ENCODE assay signal across 19 cellular contexts in genomic region chr12:27999970-28000369, GRCh38. TPM values are rescaled to one million over a fixed set of nuclear protein-coding genes. Genes with fewer than 3 reads are reported as not detected.
DNase-seq lines count a peak whose midpoint lies in the region; ATAC-seq and TF ChIP-seq lines count a peak whose summit lies in the region.
"Had no signal": no experiment of that assay in that cellular context is flagged by ENCODE, and none has a peak within 500 bp of the region (broad histone marks: within the 10 kb centered on the region; RNA-seq: fewer than 3 reads in every experiment).

No MANE protein-coding gene starts in this region.

- intact Hi-C loops in left lung (cut with DNase I) = no loop called here

- H3K4me3 ChIP-seq in SK-N-SH (ENCODE audit: low read depth in 2 of 2, low read length in 1 of 2) (no peak overlapping the region), adipocyte (ENCODE audit: low read length) (no peak overlapping the region), smooth muscle cell (no peak overlapping the region), left lung (no peak overlapping the region)
- H3K4me3 ChIP-seq: GM12878, SJCRH30 had no signal

- TF ChIP-seq CTCF in SK-N-SH (IDR thresholded peaks at IDR 0.05) (no peak), smooth muscle cell (IDR thresholded peaks at IDR 0.05; ENCODE audit: borderline replicate concordance, insufficient read depth, poor library complexity, severe bottlenecking) (no peak), glutamatergic neuron (IDR thresholded peaks at IDR 0.05; ENCODE audit: partially characterized antibody, unreplicated experiment) (no peak), left lung (IDR thresholded peaks at IDR 0.05) (no peak)

- H3K9me3 ChIP-seq in SK-N-SH (no peaks in the 10 kb centered on the region), adipocyte (ENCODE audit: control insufficient read depth, low read length) (no peaks in the 10 kb centered on the region), smooth muscle cell (replicated peaks; ENCODE audit: low read depth) (no peaks in the 10 kb centered on the region), left lung (no peaks in the 10 kb centered on the region)
- H3K9me3 ChIP-seq: SJCRH30 had no signal

- CTCF ChIA-PET in SK-N-SH (lab: Yijun Ruan, JAX) = no interaction called here

- H2AFZ ChIP-seq in SK-N-SH (ENCODE audit: low read depth) (no peak overlapping the region), smooth muscle cell (ENCODE audit: low read depth) (no peak overlapping the region)

- 84% methylated on average over 4 of the region's 4 CpGs for WGBS in SK-N-SH (ENCODE audit: low lambda C conversion rate)
- WGBS in smooth muscle cell (ENCODE audit: low lambda C conversion rate) = 62% methylated on average over 4 of the region's 4 CpGs

- H3K4me1 ChIP-seq in SK-N-SH (ENCODE audit: control insufficient read depth in 1 of 2, insufficient read depth in 2 of 2, low read depth in 1 of 2, low read length in 1 of 2) = no peaks in the 10 kb centered on the region
- peaks cover 11% of the 10 kb centered on the region for H3K4me1 ChIP-seq in adipocyte (ENCODE audit: control insufficient read depth, insufficient read depth, low read length)
- H3K4me1 ChIP-seq in smooth muscle cell (ENCODE audit: low read depth) = no peaks in the 10 kb centered on the region
- H3K4me1 ChIP-seq in left lung = no peaks in the 10 kb centered on the region
- H3K4me1 ChIP-seq: SJCRH30 had no signal

- H4K20me1 ChIP-seq in SK-N-SH (ENCODE audit: insufficient read depth) = no peaks in the 10 kb centered on the region
- H4K20me1 ChIP-seq in smooth muscle cell (ENCODE audit: low read depth) = no peaks in the 10 kb centered on the region

- ATAC-seq in SK-N-SH treated with all-trans-retinoic acid at 6 μM for 48 hours (no peak), left lung (no peak)
- ATAC-seq: GM12878 had no signal

- H3K9ac ChIP-seq in SK-N-SH = no peak overlapping the region
- H3K9ac ChIP-seq in adipocyte (ENCODE audit: low read length) = no peak overlapping the region
- H3K9ac ChIP-seq in smooth muscle cell (ENCODE audit: low read depth) = no peak overlapping the region

- H3K27me3 ChIP-seq in SK-N-SH (ENCODE audit: insufficient read depth) (no peaks in the 10 kb centered on the region), adipocyte (replicated peaks; ENCODE audit: control insufficient read depth, insufficient read depth, low read length) (no peaks in the 10 kb centered on the region), smooth muscle cell (ENCODE audit: low read depth) (no peaks in the 10 kb centered on the region), left lung (no peaks in the 10 kb centered on the region)
- H3K27me3 ChIP-seq: SJCRH30 had no signal

- H3K36me3 ChIP-seq in SK-N-SH (replicated peaks in 1 of 2; ENCODE audit: control insufficient read depth in 1 of 2, insufficient read depth in 2 of 2, low read length in 1 of 2) = no peaks in the 10 kb centered on the region
- no peaks in the 10 kb centered on the region for H3K36me3 ChIP-seq in adipocyte (ENCODE audit: control insufficient read depth, insufficient read depth, low read length, severe bottlenecking)
- H3K36me3 ChIP-seq in smooth muscle cell (ENCODE audit: low read depth) = no peaks in the 10 kb centered on the region
- no peaks in the 10 kb centered on the region for H3K36me3 ChIP-seq in left lung
- H3K36me3 ChIP-seq: SJCRH30 had no signal

- H3K4me3 Mint-ChIP-seq in glutamatergic neuron (ENCODE audit: unreplicated experiment) = no peak overlapping the region

- no peaks in the 10 kb centered on the region for H3K4me1 Mint-ChIP-seq in glutamatergic neuron (ENCODE audit: low read depth, unreplicated experiment)

- no peaks in the 10 kb centered on the region for H3K36me3 Mint-ChIP-seq in glutamatergic neuron (ENCODE audit: unreplicated experiment)

- POLR2A ChIA-PET in SK-N-SH (lab: Yijun Ruan, JAX) = no interaction called here

- H3K27ac ChIP-seq in SK-N-SH (ENCODE audit: low read depth in 2 of 2, low read length in 1 of 2) = no peak overlapping the region
- H3K27ac ChIP-seq in smooth muscle cell (ENCODE audit: low read depth) = peak overlapping the region; percentile 50
- H3K27ac ChIP-seq in left lung = no peak overlapping the region
- H3K27ac ChIP-seq: 22Rv1, C4-2B, SJCRH30 had no signal

- TF ChIP-seq RAD21 in SK-N-SH (IDR thresholded peaks at IDR 0.05; ENCODE audit: low read length) = no peak

- DNase-seq in SK-N-SH = no peak
- DNase-seq in adipocyte (ENCODE audit: low read depth) = peak; percentile 33
- peak; percentile 18 for DNase-seq in fibroblast of peridontal ligament (ENCODE audit: extremely low read depth)
- DNase-seq in smooth muscle cell (lab: John Stamatoyannopoulos, UW; ENCODE audit: unreplicated experiment) = no peak
- DNase-seq in glutamatergic neuron = no peak
- no peak for DNase-seq in left lung
- no peak for DNase-seq in Kasumi-1 (lab: John Stamatoyannopoulos, UW)
- DNase-seq: COR-L47, DMS153, NCI-H146, NCI-H2081 treated with DMSO at 0.1 percent for 48 hours, NCI-H526 treated with DMSO at 0.1 percent for 48 hours, RPMI8226, SJCRH30 had no signal

- no peaks in the 10 kb centered on the region for H3K9me2 ChIP-seq in SK-N-SH

- no peak overlapping the region for H3K27ac Mint-ChIP-seq in glutamatergic neuron (ENCODE audit: unreplicated experiment)

- H3F3A ChIP-seq in SK-N-SH (replicated peaks; ENCODE audit: insufficient read depth) = peaks cover 7% of the 10 kb centered on the region
- no peaks in the 10 kb centered on the region for H3F3A ChIP-seq in smooth muscle cell (ENCODE audit: low read depth)

- H3K9me3 Mint-ChIP-seq in glutamatergic neuron (ENCODE audit: unreplicated experiment) = no peaks in the 10 kb centered on the region

- H3K79me2 ChIP-seq in SK-N-SH (ENCODE audit: insufficient read depth) = no peaks in the 10 kb centered on the region
- H3K79me2 ChIP-seq in smooth muscle cell (ENCODE audit: low read depth) = no peaks in the 10 kb centered on the region

- H3K4me2 ChIP-seq in SK-N-SH (no peak overlapping the region), smooth muscle cell (peak overlapping the region; percentile 15)

- H3K27me3 Mint-ChIP-seq in glutamatergic neuron (ENCODE audit: unreplicated experiment) = no peaks in the 10 kb centered on the region

- no peak for TF ChIP-seq EP300 in SK-N-SH (IDR thresholded peaks at IDR 0.05; ENCODE audit: borderline replicate concordance in 1 of 2, low read depth in 1 of 2, low read length in 1 of 2)

TF ChIP-seq in SK-N-SH, 30 proteins besides CTCF, POLR2A, EP300 and RAD21:
- TF ChIP-seq IRF3 (IDR thresholded peaks at IDR 0.05; ENCODE audit: low read depth, low read length) (no peak), TCF12 (IDR thresholded peaks at IDR 0.05) (0 out of 2 replicates have a peak, but pooled peaks have one; percentile 6), SIN3A (IDR thresholded peaks at IDR 0.05; ENCODE audit: borderline replicate concordance, low read depth, low read length) (no peak)

TF ChIP-seq in SK-N-SH treated with all-trans-retinoic acid at 6 μM for 48 hours, 23 proteins besides CTCF, POLR2A, EP300 and RAD21:
- TF ChIP-seq CSRNP3 (CRISPR knock-in tag; IDR thresholded peaks at IDR 0.05) = no peak
- TF ChIP-seq ESRRG (CRISPR knock-in tag; IDR thresholded peaks at IDR 0.05) = no peak
- no peak for TF ChIP-seq CREB5 (CRISPR knock-in tag; IDR thresholded peaks at IDR 0.05; ENCODE audit: low read depth)
TF ChIP-seq in SK-N-SH treated with all-trans-retinoic acid at 6 μM for 48 hours: peak in this region for 0.

RNA-seq across cellular contexts. Expression of gene PTHLH, which starts 27.4 kb away (rescaled TPM):
- polyA plus RNA-seq in SK-N-SH (2012; rRNA removed) = 29.0 and 29.1 TPM in 2 replicates
- polyA plus RNA-seq in SK-N-SH (2012; cell fraction: cytosol; rRNA removed) = 25.7 and 33.9 TPM in 2 replicates
- 34.9 and 36.4 TPM in 2 replicates for polyA plus RNA-seq in SK-N-SH (2012; cell fraction: nucleus; rRNA removed)
- 155 and 181 TPM in 2 replicates for total RNA-seq in smooth muscle cell
- polyA plus RNA-seq in smooth muscle cell = 58.0 and 177 TPM in 2 replicates
- total RNA-seq in glutamatergic neuron (ENCODE audit: unreplicated experiment) = 1.1 TPM
- under 1 TPM; 0.76 to 0.94 TPM for total RNA-seq in left lung
- total RNA-seq: GM12878, OCI-LY7 had no signal

Comparison
In these comparisons a context has a peak if more than half of its experiments do, and no peak if none do; other contexts are left out.
1. DNase-seq: peak in adipocyte (single experiment) and fibroblast of peridontal ligament (single experiment); none in SK-N-SH (single experiment), smooth muscle cell (single experiment), glutamatergic neuron (single experiment), left lung (0 of 2) and Kasumi-1 (0 of 2).
2. RNA of gene PTHLH, which starts 27.4 kb away (total RNA-seq): 155 to 181 TPM in smooth muscle cell; 1.1 TPM in glutamatergic neuron (single experiment) and 0.76 to 0.94 TPM in left lung; every median in the first group is over 10 times any median in the second.